Comparison of ENCODE assay signal across 22 cellular contexts in genomic region chr1:37135032-37135431, GRCh38.
DNase-seq lines count a peak whose midpoint lies in the region; ATAC-seq, FAIRE-seq and TF ChIP-seq lines count a peak whose summit lies in the region.
"Had no signal": no experiment of that assay in that cellular context is flagged by ENCODE, and none has a peak within 500 bp of the region (broad histone marks: within the 10 kb centered on the region; RNA-seq: fewer than 3 reads in every experiment).

No MANE protein-coding gene starts in this region.

- H3K4me1 Mint-ChIP-seq in glutamatergic neuron (ENCODE audit: low read depth, unreplicated experiment), result peaks cover 24% of the 10 kb centered on the region

- H3K27ac ChIP-seq in left ventricle myocardium inferior (replicated peaks), result no peak overlapping the region
- no peak overlapping the region for H3K27ac ChIP-seq in GM12878 (ENCODE audit: control insufficient read depth, insufficient read depth)
- H3K27ac ChIP-seq: 22Rv1; A549; BLaER1 treated with 17β-estradiol and CSF1 and Interleukin-3, amounts not matched to agents 10 nM and 100 nM; C4-2B had no signal

- RAD21 ChIA-PET in GM12878 (lab: Charles Lee; ENCODE audit: unreplicated experiment), result interaction anchor here (0.8 kb wide), 1 partner anchor 559 kb away, joined by 3 read pairs; no protein-coding TSS in a partner anchor

- H3K4me2 ChIP-seq in GM12878 (ENCODE audit: control insufficient read depth, insufficient read depth), result no peak overlapping the region
- H3K4me2 ChIP-seq: A549; BLaER1 treated with 17β-estradiol and CSF1 and Interleukin-3, amounts not matched to agents 10 nM and 100 nM had no signal

- BruUV-seq in GM12878 (replicated peaks; lab: Mats Ljungman, UMichigan), result no TSS peak

- intact Hi-C loops in cardiac septum (cut with DNase I) (no loop called here), left ventricle myocardium inferior (cut with micrococcal nuclease) (no loop called here), GM12878 (cut with micrococcal nuclease; ENCODE audit: unreplicated experiment) (no loop called here)

- no peak overlapping the region for H3K9ac ChIP-seq in GM12878 (ENCODE audit: control insufficient read depth, insufficient read depth, low read length)
- H3K9ac ChIP-seq: BLaER1 treated with 17β-estradiol and CSF1 and Interleukin-3, amounts not matched to agents 10 nM and 100 nM had no signal

- TF ChIP-seq CTCF in left ventricle myocardium inferior (IDR thresholded peaks at IDR 0.05; ENCODE audit: borderline replicate concordance) (no peak), GM12878 (IDR thresholded peaks at IDR 0.05 in 2 of 3, conservative IDR thresholded peaks at IDR 0.05 in 1 of 3; ENCODE audit: control insufficient read depth in 2 of 3, extremely low read depth in 1 of 3, insufficient read depth in 1 of 3, low read depth in 3 of 3, low read length in 3 of 3) (no peak), glutamatergic neuron (IDR thresholded peaks at IDR 0.05; ENCODE audit: partially characterized antibody, unreplicated experiment) (no peak)

- H3K4me3 ChIP-seq in left ventricle myocardium inferior (no peak overlapping the region), GM12878 (no peak overlapping the region)
- H3K4me3 ChIP-seq: A549; BLaER1 treated with 17β-estradiol and CSF1 and Interleukin-3, amounts not matched to agents 10 nM and 100 nM had no signal

- POLR2A ChIA-PET in GM12878 (lab: Charles Lee), result interaction anchor here (0.7 kb wide), 1 partner anchor 216 kb away, joined by 3 read pairs; no protein-coding TSS in a partner anchor

- FAIRE-seq in GM12878 (lab: Jason Lieb, UNC), result no peak
- FAIRE-seq: A549, D721Med, G401.6, GM19239 had no signal

- WGBS in GM12878 (ENCODE audit: insufficient coverage, insufficient replicate concordance, low lambda C conversion rate, missing lambda C conversion rate), result 8% methylated on average over 8 of the region's 8 CpGs

- in situ Hi-C loops in GM12878 (cut with MboI), result no loop called here

- H3K4me1 ChIP-seq in left ventricle myocardium inferior (no peaks in the 10 kb centered on the region), GM12878 (ENCODE audit: control insufficient read depth, insufficient read depth, low read length) (no peaks in the 10 kb centered on the region)
- H3K4me1 ChIP-seq: A549, Caco-2 had no signal

- SMC1A ChIA-PET in GM12878 (lab: Charles Lee; ENCODE audit: uncharacterized antibody, unreplicated experiment), result interaction anchor here (1.0 kb wide), 1 partner anchor 187 kb away, joined by 3 read pairs; no protein-coding TSS in a partner anchor

- no peak overlapping the region for H2AFZ ChIP-seq in GM12878 (ENCODE audit: control insufficient read depth, low read depth, low read length)

- no peak overlapping the region for H3K4me3 Mint-ChIP-seq in glutamatergic neuron (ENCODE audit: unreplicated experiment)
- H3K4me3 Mint-ChIP-seq: B cell; CD4-positive, alpha-beta T cell; CD8-positive, alpha-beta T cell had no signal

- H3K79me2 ChIP-seq in GM12878 (ENCODE audit: control insufficient read depth, insufficient read depth, low read length), result no peaks in the 10 kb centered on the region

- peak overlapping the region; percentile 15 for H3K27ac Mint-ChIP-seq in glutamatergic neuron (ENCODE audit: unreplicated experiment)
- H3K27ac Mint-ChIP-seq: B cell; CD4-positive, alpha-beta T cell; CD8-positive, alpha-beta T cell had no signal

- no peak for TF ChIP-seq RAD21 in GM12878 (IDR thresholded peaks at IDR 0.05; ENCODE audit: insufficient read depth, low read depth, low read length)

- H3K36me3 Mint-ChIP-seq in glutamatergic neuron (ENCODE audit: unreplicated experiment), result no peaks in the 10 kb centered on the region
- H3K36me3 Mint-ChIP-seq: CD8-positive, alpha-beta T cell had no signal

- H3K36me3 ChIP-seq in left ventricle myocardium inferior (no peaks in the 10 kb centered on the region), GM12878 (ENCODE audit: control insufficient read depth in 2 of 2, insufficient read depth in 2 of 2, low read length in 1 of 2) (no peaks in the 10 kb centered on the region)
- H3K36me3 ChIP-seq: BLaER1 treated with 17β-estradiol and CSF1 and Interleukin-3, amounts not matched to agents 10 nM and 100 nM had no signal

- no peaks in the 10 kb centered on the region for H4K20me1 ChIP-seq in GM12878 (ENCODE audit: control insufficient read depth, insufficient read depth)
- H4K20me1 ChIP-seq: BLaER1 treated with 17β-estradiol and CSF1 and Interleukin-3, amounts not matched to agents 10 nM and 100 nM had no signal

- ATAC-seq in GM12878 (peak; percentile 67), HG03521 (IDR thresholded peaks at IDR 0.05; ENCODE audit: unreplicated experiment) (no peak), GM21619 (IDR thresholded peaks at IDR 0.05; ENCODE audit: unreplicated experiment) (no peak)
- ATAC-seq: A549; CD8-positive, alpha-beta T cell had no signal

- no peak for TF ChIP-seq EP300 in GM12878 (IDR thresholded peaks at IDR 0.05; ENCODE audit: borderline replicate concordance in 1 of 2, control insufficient read depth in 1 of 2, low read depth in 2 of 2, low read length in 2 of 2)

- no peak for TF ChIP-seq POLR2A in GM12878 (IDR thresholded peaks at IDR 0.05; ENCODE audit: low read depth, low read length)

- H3K9me3 Mint-ChIP-seq in glutamatergic neuron (ENCODE audit: unreplicated experiment), result peaks cover 3% of the 10 kb centered on the region
- H3K9me3 Mint-ChIP-seq: CD8-positive, alpha-beta T cell had no signal

- H3K9me3 ChIP-seq in left ventricle myocardium inferior (replicated peaks) (no peaks in the 10 kb centered on the region), GM12878 (replicated peaks; ENCODE audit: control insufficient read depth, insufficient read depth, low read length) (no peaks in the 10 kb centered on the region)
- H3K9me3 ChIP-seq: A549, Caco-2 had no signal

- DNase-seq in cardiac septum (ENCODE audit: low spot score) (peak; percentile 3), left ventricle myocardium inferior (no peak), GM12878 (ENCODE audit: low read depth, low spot score) (no peak), glutamatergic neuron (no peak)
- DNase-seq in stimulated activated CD4-positive, alpha-beta T cell treated with anti-CD3 and anti-CD28 coated beads, Interleukin-1b, Interleukin-23, amount 100 ng/mL, for 48 hours, result no peak
- DNase-seq: AML-193; Caco-2; Calu3; CD4-positive, alpha-beta T cell; CD8-positive, alpha-beta T cell; DMS79 treated with DMSO at 0.1 percent for 48 hours; GF-D8 had no signal

- H3K27me3 Mint-ChIP-seq in glutamatergic neuron (ENCODE audit: unreplicated experiment), result peaks cover 10% of the 10 kb centered on the region

- H3K27me3 ChIP-seq in left ventricle myocardium inferior (ENCODE audit: low read depth) (peaks cover 87% of the 10 kb centered on the region), GM12878 (replicated peaks in 1 of 2; ENCODE audit: control insufficient read depth in 2 of 2, insufficient read depth in 2 of 2, low read length in 1 of 2) (no peaks in the 10 kb centered on the region; a peak in 1 of 4 replicates)
- H3K27me3 ChIP-seq: BLaER1 treated with 17β-estradiol and CSF1 and Interleukin-3, amounts not matched to agents 10 nM and 100 nM had no signal

- CTCF ChIA-PET in GM12878 (lab: Yijun Ruan, JAX), result interaction anchor here (1.1 to 1.7 kb wide), 2 partner anchors 189 to 299 kb away, joined by 3 to 8 read pairs; no protein-coding TSS in a partner anchor

TF ChIP-seq in GM12878, 131 proteins besides CTCF, POLR2A, EP300 and RAD21 (continues in another document):
- no peak for TF ChIP-seq CBX3 (IDR thresholded peaks at IDR 0.05; ENCODE audit: borderline replicate concordance, low read depth)
- no peak for TF ChIP-seq KAT2A (conservative IDR thresholded peaks at IDR 0.05; ENCODE audit: control insufficient read depth, low read depth, low read length)
- no peak for TF ChIP-seq ATF3 (IDR thresholded peaks at IDR 0.05; ENCODE audit: borderline replicate concordance, extremely low read depth, low read depth, low read length)
- TF ChIP-seq KLF5 (IDR thresholded peaks at IDR 0.05; ENCODE audit: partially characterized antibody), result no peak
- TF ChIP-seq RB1 (IDR thresholded peaks at IDR 0.05; ENCODE audit: borderline replicate concordance), result no peak
- 0 out of 2 replicates have a peak, but pooled peaks have one; percentile 25 for TF ChIP-seq JUNB (IDR thresholded peaks at IDR 0.05)
- TF ChIP-seq, protein P1, sequence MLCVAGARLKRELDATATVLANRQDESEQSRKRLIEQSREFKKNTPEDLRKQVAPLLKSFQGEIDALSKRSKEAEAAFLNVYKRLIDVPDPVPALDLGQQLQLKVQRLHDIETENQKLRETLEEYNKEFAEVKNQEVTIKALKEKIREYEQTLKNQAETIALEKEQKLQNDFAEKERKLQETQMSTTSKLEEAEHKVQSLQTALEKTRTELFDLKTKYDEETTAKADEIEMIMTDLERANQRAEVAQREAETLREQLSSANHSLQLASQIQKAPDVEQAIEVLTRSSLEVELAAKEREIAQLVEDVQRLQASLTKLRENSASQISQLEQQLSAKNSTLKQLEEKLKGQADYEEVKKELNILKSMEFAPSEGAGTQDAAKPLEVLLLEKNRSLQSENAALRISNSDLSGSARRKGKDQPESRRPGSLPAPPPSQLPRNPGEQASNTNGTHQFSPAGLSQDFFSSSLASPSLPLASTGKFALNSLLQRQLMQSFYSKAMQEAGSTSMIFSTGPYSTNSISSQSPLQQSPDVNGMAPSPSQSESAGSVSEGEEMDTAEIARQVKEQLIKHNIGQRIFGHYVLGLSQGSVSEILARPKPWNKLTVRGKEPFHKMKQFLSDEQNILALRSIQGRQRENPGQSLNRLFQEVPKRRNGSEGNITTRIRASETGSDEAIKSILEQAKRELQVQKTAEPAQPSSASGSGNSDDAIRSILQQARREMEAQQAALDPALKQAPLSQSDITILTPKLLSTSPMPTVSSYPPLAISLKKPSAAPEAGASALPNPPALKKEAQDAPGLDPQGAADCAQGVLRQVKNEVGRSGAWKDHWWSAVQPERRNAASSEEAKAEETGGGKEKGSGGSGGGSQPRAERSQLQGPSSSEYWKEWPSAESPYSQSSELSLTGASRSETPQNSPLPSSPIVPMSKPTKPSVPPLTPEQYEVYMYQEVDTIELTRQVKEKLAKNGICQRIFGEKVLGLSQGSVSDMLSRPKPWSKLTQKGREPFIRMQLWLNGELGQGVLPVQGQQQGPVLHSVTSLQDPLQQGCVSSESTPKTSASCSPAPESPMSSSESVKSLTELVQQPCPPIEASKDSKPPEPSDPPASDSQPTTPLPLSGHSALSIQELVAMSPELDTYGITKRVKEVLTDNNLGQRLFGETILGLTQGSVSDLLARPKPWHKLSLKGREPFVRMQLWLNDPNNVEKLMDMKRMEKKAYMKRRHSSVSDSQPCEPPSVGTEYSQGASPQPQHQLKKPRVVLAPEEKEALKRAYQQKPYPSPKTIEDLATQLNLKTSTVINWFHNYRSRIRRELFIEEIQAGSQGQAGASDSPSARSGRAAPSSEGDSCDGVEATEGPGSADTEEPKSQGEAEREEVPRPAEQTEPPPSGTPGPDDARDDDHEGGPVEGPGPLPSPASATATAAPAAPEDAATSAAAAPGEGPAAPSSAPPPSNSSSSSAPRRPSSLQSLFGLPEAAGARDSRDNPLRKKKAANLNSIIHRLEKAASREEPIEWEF (IDR thresholded peaks at IDR 0.05; ENCODE audit: insufficient replicate concordance, low read depth, low read length), result no peak
